ENCODE assay signal across 36 cellular contexts in the genomic region with DNA sequence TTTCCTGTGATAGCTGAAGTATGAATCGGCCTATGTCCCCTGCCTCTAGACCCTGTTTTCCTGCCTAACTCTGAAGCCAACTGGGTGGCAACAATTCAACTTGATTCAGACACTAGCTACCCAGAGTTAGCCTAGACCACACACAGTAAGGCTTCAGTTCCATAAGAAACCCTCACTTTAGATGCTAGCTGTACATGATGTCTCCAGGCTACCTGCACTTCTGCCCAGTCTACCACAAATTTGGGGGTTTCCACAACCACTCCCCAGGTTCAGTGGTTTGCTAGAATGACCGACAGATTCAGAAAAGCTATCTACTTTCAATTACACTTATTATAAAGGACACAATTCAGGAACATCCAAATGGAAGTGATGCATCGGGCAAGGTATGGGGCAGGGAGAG.
"Had no signal": no experiment of that assay in that cellular context is flagged by ENCODE, and none has a peak within 500 bp of the region (broad histone marks: within the 10 kb centered on the region; RNA-seq: fewer than 3 reads in every experiment).

No MANE protein-coding gene starts in this region.

- H3K4me3 ChIP-seq: MG63 had no signal

- H3K36me3 ChIP-seq: MG63 had no signal

- H3K9me3 ChIP-seq: MG63 had no signal

- DNase-seq: MG63, MM.1S, MV-4-11, NCI-H1048, NCI-H1092, NCI-H1092 treated with DMSO at 0.1 percent for 48 hours, NCI-H1105, NCI-H1105 treated with DMSO at 0.1 percent for 48 hours, NCI-H1417, NCI-H1417 treated with DMSO at 0.1 percent for 48 hours, NCI-H1436, NCI-H1436 treated with DMSO at 0.1 percent for 48 hours, NCI-H146, NCI-H1694, NCI-H1694 treated with DMSO at 0.1 percent for 48 hours, NCI-H187, NCI-H187 treated with DMSO at 0.1 percent for 48 hours, NCI-H1930, NCI-H2029, NCI-H2029 treated with DMSO at 0.1 percent for 48 hours, NCI-H2081, NCI-H2081 treated with DMSO at 0.1 percent for 48 hours, NCI-H2107, NCI-H2171, NCI-H2171 treated with DMSO at 0.1 percent for 48 hours, NCI-H2227 treated with DMSO at 0.1 percent for 48 hours, NCI-H226, NCI-H345, NCI-H446, NCI-H446 treated with DMSO at 0.1 percent for 48 hours, NCI-H510A, NCI-H510A treated with DMSO at 0.1 percent for 48 hours, NCI-H524, NCI-H524 treated with DMSO at 0.1 percent for 48 hours, NCI-H526, NCI-H526 treated with DMSO at 0.1 percent for 48 hours had no signal

- H3K27me3 ChIP-seq: MG63 had no signal
